Comparison of ENCODE assay signal across 18 cellular contexts in the genomic region with DNA sequence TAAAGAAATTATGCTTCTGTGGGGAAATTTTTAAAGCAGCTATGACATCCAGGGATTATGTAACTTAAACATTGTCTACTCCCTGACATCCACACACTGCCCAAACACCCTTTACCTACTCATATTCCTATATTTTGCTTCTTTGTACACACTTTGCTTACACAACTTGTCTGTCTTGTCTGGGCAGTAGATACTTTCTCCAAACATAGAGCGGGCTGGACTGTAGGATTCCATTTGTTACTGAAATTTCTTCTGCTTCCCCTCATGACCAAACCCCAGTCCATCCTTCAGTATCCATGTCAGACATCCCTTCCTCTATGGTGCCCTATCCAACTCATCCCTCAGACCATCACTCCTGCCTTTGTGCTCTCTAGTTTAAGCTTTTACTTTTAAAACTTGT. TPM values are rescaled to one million over a fixed set of nuclear protein-coding genes. Genes with fewer than 3 reads are reported as not detected.
A peak's percentile ranks its signal among the peaks of the same experiment; 100 is the strongest.
DNase-seq lines count a peak whose midpoint lies in the region; ATAC-seq and TF ChIP-seq lines count a peak whose summit lies in the region.
"Had no signal": no experiment of that assay in that cellular context is flagged by ENCODE, and none has a peak within 500 bp of the region (broad histone marks: within the 10 kb centered on the region; RNA-seq: fewer than 3 reads in every experiment).

No MANE protein-coding gene starts in this region.

- no peaks in the 10 kb centered on the region for H3K27me3 ChIP-seq in left ventricle myocardium inferior (ENCODE audit: low read depth)
- no peaks in the 10 kb centered on the region for H3K27me3 ChIP-seq in right cardiac atrium (ENCODE audit: control insufficient read depth, insufficient read depth)
- H3K27me3 ChIP-seq in PC-9 (ENCODE audit: insufficient read depth, low read depth), result no peaks in the 10 kb centered on the region
- H3K27me3 ChIP-seq in esophagus muscularis mucosa, result no peaks in the 10 kb centered on the region
- H3K27me3 ChIP-seq: BE2C, MG63 had no signal

- TF ChIP-seq EP300 in esophagus muscularis mucosa (IDR thresholded peaks at IDR 0.05), result no peak

- CTCF ChIA-PET in PC-9 (lab: Charles Lee), result interaction anchor here (0.6 kb wide), 1 partner anchor 41 kb away, joined by 3 read pairs; no protein-coding TSS in a partner anchor

- ATAC-seq in right cardiac atrium, result no peak
- ATAC-seq in HG03354 (IDR thresholded peaks at IDR 0.05; ENCODE audit: poor library complexity, severe bottlenecking, unreplicated experiment), result no peak

- peaks cover 13% of the 10 kb centered on the region for H3F3A ChIP-seq in PC-9 (ENCODE audit: insufficient read depth, low read depth)

- H2AFZ ChIP-seq in PC-9, result no peak overlapping the region

- TF ChIP-seq CTCF in left ventricle myocardium inferior (IDR thresholded peaks at IDR 0.05; ENCODE audit: borderline replicate concordance) (no peak), PC-9 (conservative IDR thresholded peaks at IDR 0.05) (no peak), esophagus muscularis mucosa (IDR thresholded peaks at IDR 0.05) (no peak), type B pancreatic cell (conservative IDR thresholded peaks at IDR 0.05) (no peak)

- no peaks in the 10 kb centered on the region; the same call in 1 of the 2 replicates for H4K20me1 ChIP-seq in PC-9 (ENCODE audit: insufficient read depth)

- H3K9me3 ChIP-seq in left ventricle myocardium inferior (replicated peaks), result no peaks in the 10 kb centered on the region
- H3K9me3 ChIP-seq in right cardiac atrium (ENCODE audit: control insufficient read depth, low read length), result no peaks in the 10 kb centered on the region
- H3K9me3 ChIP-seq in PC-9 (ENCODE audit: insufficient read depth, low read depth), result no peaks in the 10 kb centered on the region
- H3K9me3 ChIP-seq in esophagus muscularis mucosa, result no peaks in the 10 kb centered on the region
- H3K9me3 ChIP-seq: BE2C, MG63 had no signal

- H3K9me2 ChIP-seq in PC-9 (ENCODE audit: insufficient read depth), result no peaks in the 10 kb centered on the region

- peaks cover 90% of the 10 kb centered on the region for H3K79me2 ChIP-seq in PC-9 (ENCODE audit: low read depth)

- DNase-seq in left ventricle myocardium inferior (no peak), right cardiac atrium (no peak), PC-9 (peak in 1 of 2 experiments; percentile 66), esophagus muscularis mucosa (ENCODE audit: extremely low spot score) (no peak), type B pancreatic cell (ENCODE audit: extremely low spot score, unreplicated experiment) (no peak), NCI-H2081 treated with DMSO at 0.1 percent for 48 hours (lab: John Stamatoyannopoulos, UW) (no peak), HCEC 1CT (no peak)
- DNase-seq: ACHN, BE2C, KG1, MG63, NCI-H1105 treated with DMSO at 0.1 percent for 48 hours, NCI-H446 treated with DMSO at 0.1 percent for 48 hours, NCI-H526 treated with DMSO at 0.1 percent for 48 hours, SIG-M5 had no signal

- WGBS in right cardiac atrium, result 98% methylated on average over 1 of the region's 1 CpG
- 66% methylated on average over 1 of the region's 1 CpG for WGBS in esophagus muscularis mucosa

- no peaks in the 10 kb centered on the region for H3K36me3 ChIP-seq in left ventricle myocardium inferior
- H3K36me3 ChIP-seq in PC-9 (ENCODE audit: low read depth), result 0 out of 2 replicates have a peak, but pooled peaks cover 10% of the 10 kb centered on the region
- no peaks in the 10 kb centered on the region for H3K36me3 ChIP-seq in esophagus muscularis mucosa
- H3K36me3 ChIP-seq: BE2C had no signal

- no peak overlapping the region for H3K4me3 Mint-ChIP-seq in type B pancreatic cell

- no TSS peak for BruUV-seq in PC-9 (replicated peaks; lab: Mats Ljungman, UMichigan)

- H3K27me3 Mint-ChIP-seq in type B pancreatic cell, result no peaks in the 10 kb centered on the region

- H3K4me3 ChIP-seq in left ventricle myocardium inferior (no peak overlapping the region), right cardiac atrium (ENCODE audit: low read length) (no peak overlapping the region), PC-9 (no peak overlapping the region), esophagus muscularis mucosa (no peak overlapping the region)
- H3K4me3 ChIP-seq: MG63, SK-N-MC had no signal

- no peaks in the 10 kb centered on the region for H3K4me1 Mint-ChIP-seq in type B pancreatic cell (ENCODE audit: unreplicated experiment)

- H3K9me3 Mint-ChIP-seq in type B pancreatic cell, result no peaks in the 10 kb centered on the region

- intact Hi-C loops in left ventricle myocardium inferior (cut with micrococcal nuclease), result no loop called here
- intact Hi-C loops in right cardiac atrium (cut with DNase I), result no loop called here
- intact Hi-C loops in PC-9 (cut with micrococcal nuclease; ENCODE audit: unreplicated experiment), result no loop called here
- intact Hi-C loops in esophagus muscularis mucosa (cut with DNase I), result no loop called here

- peak overlapping the region; percentile 57 for H3K4me2 ChIP-seq in PC-9

- H3K36me3 Mint-ChIP-seq in type B pancreatic cell, result no peaks in the 10 kb centered on the region

- no peak for TF ChIP-seq POLR2A in esophagus muscularis mucosa (IDR thresholded peaks at IDR 0.05; ENCODE audit: low read depth)

- peak overlapping the region; percentile 90 for H3K27ac ChIP-seq in left ventricle myocardium inferior (replicated peaks)
- no peak overlapping the region for H3K27ac ChIP-seq in right cardiac atrium (ENCODE audit: low read length)
- H3K27ac ChIP-seq in PC-9, result peak overlapping the region; percentile 56
- H3K27ac ChIP-seq in esophagus muscularis mucosa (replicated peaks in 1 of 4), result peak overlapping the region in 3 of 4 donors; percentile 34 to 58 (median 36)
- H3K27ac ChIP-seq: 22Rv1, SK-N-MC had no signal

- H3K27ac Mint-ChIP-seq in type B pancreatic cell, result peak overlapping the region; percentile 5

- POLR2A ChIA-PET in PC-9 (lab: Charles Lee; ENCODE audit: unreplicated experiment), result no interaction called here

- H3K4me1 ChIP-seq in left ventricle myocardium inferior, result peaks cover 78% of the 10 kb centered on the region
- H3K4me1 ChIP-seq in right cardiac atrium (ENCODE audit: control insufficient read depth, insufficient read depth, low read length), result peaks cover 3% of the 10 kb centered on the region
- H3K4me1 ChIP-seq in PC-9 (replicated peaks; ENCODE audit: insufficient read depth), result peaks cover 64% of the 10 kb centered on the region
- H3K4me1 ChIP-seq in esophagus muscularis mucosa, result peaks cover 29 to 49% (median 32%) of the 10 kb centered on the region in 4 donors
- H3K4me1 ChIP-seq: BE2C had no signal

RNA-seq across cellular contexts. Expression of a gene that starts 19.9 kb away (rescaled TPM):
- total RNA-seq in left ventricle myocardium inferior (58.6 TPM), right cardiac atrium (10 to 100 TPM; 25.4 to 39.4 (median 28.1) TPM), PC-9 (2021) (39.6 and 43.5 TPM in 2 replicates), esophagus muscularis mucosa (10 to 100 TPM in 1 of 4 donors, 1 to 10 TPM in 3; 3.0 to 11.6 (median 3.7) TPM), type B pancreatic cell (ENCODE audit: low replicate concordance) (7.0 and 9.0 TPM in 2 replicates)
- 13.0 TPM for polyA plus RNA-seq in right cardiac atrium

RNA-seq across cellular contexts. Expression of a gene that starts 59.6 kb away (rescaled TPM):
- total RNA-seq in left ventricle myocardium inferior, result 4.8 TPM
- total RNA-seq in right cardiac atrium, result 1 to 10 TPM; 5.0 to 5.6 (median 5.3) TPM
- polyA plus RNA-seq in right cardiac atrium, result 1.6 TPM
- total RNA-seq in PC-9 (2021), result 128 and 145 TPM in 2 replicates
- 1 to 10 TPM; 7.3 to 8.7 (median 7.9) TPM for total RNA-seq in esophagus muscularis mucosa
- total RNA-seq in type B pancreatic cell (ENCODE audit: low replicate concordance), result 19.6 and 45.1 TPM in 2 replicates
